In genomic region chr4:6385288-6385687, GRCh38 we compare ENCODE assay signal across 27 cellular contexts.
"Had no signal": no experiment of that assay in that cellular context is flagged by ENCODE, and none has a peak within 500 bp of the region (broad histone marks: within the 10 kb centered on the region; RNA-seq: fewer than 3 reads in every experiment).

No MANE protein-coding gene starts in this region.

- H3K4me1 ChIP-seq: parathyroid adenoma, psoas muscle, right lobe of liver, sigmoid colon, testis, tibial artery, transverse colon, upper lobe of right lung, uterus had no signal

- H3K79me2 ChIP-seq: parathyroid adenoma had no signal

- H3K27ac ChIP-seq: neural progenitor cell, ovary, parathyroid adenoma, psoas muscle, right lobe of liver, sigmoid colon, suprapubic skin, testis, tibial artery, transverse colon, upper lobe of right lung, uterus had no signal

- H2AFZ ChIP-seq: neural progenitor cell, parathyroid adenoma had no signal

- ATAC-seq: naive thymus-derived CD8-positive, alpha-beta T cell; natural killer cell treated with Interleukin-12 subunit alpha and Interleukin-12 subunit beta and Interleukin-15 and Interleukin-18, amount 100 ng/mL, for 72 hours; psoas muscle; right cardiac atrium; right lobe of liver; stimulated activated memory B cell treated with anti-CD40 and anti-IgM and Interleukin-4, amounts not matched to agents 10 μg/mL and 1 μg/mL and 100 μg/mL, for 72 hours; stimulated activated naive CD8-positive, alpha-beta T cell treated with anti-CD3 and anti-CD28 coated beads, Interleukin-15, amount 100 ng/mL, for 72 hours; stimulated activated naive CD8-positive, alpha-beta T cell treated with anti-CD3 and anti-CD28 coated beads, Interleukin-15, Interleukin-2, amounts not matched to agents 100 U/mL and 50 U/mL, for 24 hours; upper lobe of right lung had no signal

- H3K4me3 ChIP-seq: neural progenitor cell, ovary, psoas muscle, right lobe of liver, sigmoid colon, suprapubic skin, testis, tibial artery, transverse colon, upper lobe of right lung, uterus had no signal

- H3K9ac ChIP-seq: neural progenitor cell, parathyroid adenoma had no signal

- H3K27me3 ChIP-seq: neural progenitor cell, ovary, right lobe of liver, testis, uterus had no signal

- H3K36me3 ChIP-seq: neural progenitor cell, ovary, right lobe of liver, sigmoid colon, suprapubic skin, tibial artery, transverse colon, upper lobe of right lung, uterus had no signal

- FAIRE-seq: small intestine had no signal

- H3K4me2 ChIP-seq: neural progenitor cell had no signal

- H3K9me3 ChIP-seq: ovary, psoas muscle, right lobe of liver, sigmoid colon, suprapubic skin, testis, tibial artery, transverse colon, upper lobe of right lung, uterus had no signal

- DNase-seq: naive thymus-derived CD8-positive, alpha-beta T cell; nephron progenitor cell; occipital lobe; ovary; psoas muscle; right lobe of liver; sigmoid colon; small intestine; stimulated activated CD4-positive, alpha-beta T cell treated with anti-CD3 and anti-CD28 coated beads, Interleukin-12 subunit alpha, Interleukin-12 subunit beta, amount 100 ng/mL, for 4 hours; stimulated activated CD4-positive, alpha-beta T cell treated with anti-CD3 and anti-CD28 coated beads, Interleukin-1b, Interleukin-23, amount 100 ng/mL, for 48 hours; stimulated activated CD4-positive, alpha-beta T cell treated with anti-CD3 and anti-CD28 coated beads, Interleukin-4, amount 100 ng/mL, for 1 hour; stimulated activated CD4-positive, alpha-beta T cell treated with anti-CD3 and anti-CD28 coated beads, Interleukin-4, amount 100 ng/mL, for 4 hours; stimulated activated CD8-positive, alpha-beta memory T cell treated with anti-CD3 and anti-CD28 coated beads, Interleukin-4, amount 100 ng/mL, for 48 hours; stimulated activated naive CD4-positive, alpha-beta T cell; stimulated activated naive CD8-positive, alpha-beta T cell treated with anti-CD3 and anti-CD28 coated beads, Interleukin-15, amount 100 ng/mL, for 72 hours; stimulated activated naive CD8-positive, alpha-beta T cell treated with anti-CD3 and anti-CD28 coated beads, Interleukin-15, Interleukin-2, amounts not matched to agents 100 U/mL and 50 U/mL, for 24 hours; testis; tibial artery; transverse colon; upper lobe of right lung; uterus had no signal
